Comparison of ENCODE assay signal across 1 cellular context in the genomic region with DNA sequence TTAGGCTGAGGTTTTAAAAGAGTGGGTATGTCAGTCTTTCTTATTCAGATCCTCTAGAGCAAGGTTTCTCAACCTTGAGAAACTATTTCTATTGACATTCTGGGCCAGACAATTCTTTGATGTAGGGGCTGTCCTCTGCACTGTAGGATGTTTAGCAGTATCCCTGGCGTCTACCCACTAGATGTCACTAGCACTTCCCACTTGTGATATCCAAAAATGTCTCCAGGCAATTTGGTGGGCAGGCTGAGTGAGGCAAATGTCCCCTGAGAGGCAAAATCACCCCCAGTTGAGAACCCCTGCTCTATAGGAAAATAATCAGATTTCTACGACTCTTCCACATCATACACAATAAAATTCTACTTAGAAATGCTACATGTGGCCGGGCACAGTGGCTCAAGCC.
A peak's percentile ranks its signal among the peaks of the same experiment; 100 is the strongest.
TF ChIP-seq lines count a peak whose summit lies in the region.

No MANE protein-coding gene starts in this region.

TF ChIP-seq in HepG2, 621 proteins besides CTCF, POLR2A, EP300 and RAD21 (continued from another document):
- TF ChIP-seq GATAD1 (CRISPR knock-in tag; IDR thresholded peaks at IDR 0.05) (0 out of 2 replicates have a peak, but pooled peaks have one; percentile 36), ISL2 (CRISPR knock-in tag; IDR thresholded peaks at IDR 0.05) (no peak), KLF16 (CRISPR knock-in tag; IDR thresholded peaks at IDR 0.05) (peak in 1 of 2 experiments; percentile 49; a peak in 1 of 4 replicates), GABPB1 (CRISPR knock-in tag; IDR thresholded peaks at IDR 0.05) (0 out of 2 replicates have a peak, but pooled peaks have one; percentile 21), ZBTB7B (CRISPR knock-in tag; IDR thresholded peaks at IDR 0.05) (0 out of 2 replicates have a peak, but pooled peaks have one; percentile 35), MXD4 (CRISPR knock-in tag; IDR thresholded peaks at IDR 0.05) (0 out of 2 replicates have a peak, but pooled peaks have one; percentile 34), XRCC5 (optimal IDR thresholded peaks at IDR 0.05; ENCODE audit: low read length) (peak; percentile 37)
